In genomic region chr11:77375114-77375513, GRCh38 we compare ENCODE assay signal across 21 cellular contexts.
A peak's percentile ranks its signal among the peaks of the same experiment; 100 is the strongest.
DNase-seq lines count a peak whose midpoint lies in the region; FAIRE-seq and TF ChIP-seq lines count a peak whose summit lies in the region.
"Had no signal": no experiment of that assay in that cellular context is flagged by ENCODE, and none has a peak within 500 bp of the region (broad histone marks: within the 10 kb centered on the region; RNA-seq: fewer than 3 reads in every experiment).

No MANE protein-coding gene starts in this region.

- peaks cover 23% of the 10 kb centered on the region for H3K4me1 Mint-ChIP-seq in chondrocyte (ENCODE audit: low read depth)
- H3K4me1 Mint-ChIP-seq in immature natural killer cell = no peaks in the 10 kb centered on the region
- H3K4me1 Mint-ChIP-seq in activated T-cell treated with anti-CD3 and anti-CD28 coated beads, Interleukin-2, amount 50 U/mL, for 24 hours (ENCODE audit: low read depth) = peaks cover 4% of the 10 kb centered on the region
- H3K4me1 Mint-ChIP-seq: activated CD4-positive, alpha-beta T cell treated with anti-CD3 and anti-CD28 coated beads for 36 hours had no signal

- no peaks in the 10 kb centered on the region for H3K27me3 Mint-ChIP-seq in chondrocyte (ENCODE audit: low read depth)
- peaks cover 0 to 3% (median 0%) of the 10 kb centered on the region in 3 donors for H3K27me3 Mint-ChIP-seq in immature natural killer cell (ENCODE audit: low read depth in 3 of 3)
- no peaks in the 10 kb centered on the region for H3K27me3 Mint-ChIP-seq in activated T-cell treated with anti-CD3 and anti-CD28 coated beads, Interleukin-2, amount 50 U/mL, for 24 hours
- H3K27me3 Mint-ChIP-seq: activated CD4-positive, alpha-beta T cell treated with anti-CD3 and anti-CD28 coated beads for 36 hours; CD4-positive, CD25-positive, alpha-beta regulatory T cell had no signal

- no peak overlapping the region for H3K9ac ChIP-seq in keratinocyte (ENCODE audit: control insufficient read depth, extremely low read depth, insufficient read depth, low read length)

- H3K9me3 ChIP-seq in keratinocyte (ENCODE audit: control insufficient read depth, low read depth, low read length) (no peaks in the 10 kb centered on the region), spleen (no peaks in the 10 kb centered on the region)
- H3K9me3 ChIP-seq: left lung, mucosa of descending colon, uterus had no signal

- H3K4me3 ChIP-seq in keratinocyte (ENCODE audit: control insufficient read depth in 2 of 3, extremely low read depth in 1 of 3, insufficient read depth in 2 of 3, low read depth in 1 of 3, low read length in 3 of 3) (no peak overlapping the region), spleen (no peak overlapping the region)
- H3K4me3 ChIP-seq: K562, left lung, mucosa of descending colon, uterus had no signal

- peak overlapping the region; percentile 6 for H3K27ac Mint-ChIP-seq in chondrocyte (ENCODE audit: unreplicated experiment)
- H3K27ac Mint-ChIP-seq in immature natural killer cell = no peak overlapping the region
- no peak overlapping the region for H3K27ac Mint-ChIP-seq in activated T-cell treated with anti-CD3 and anti-CD28 coated beads, Interleukin-2, amount 50 U/mL, for 24 hours
- H3K27ac Mint-ChIP-seq: activated CD4-positive, alpha-beta T cell treated with anti-CD3 and anti-CD28 coated beads for 36 hours; CD4-positive, CD25-positive, alpha-beta regulatory T cell had no signal

- TF ChIP-seq POLR2A in spleen (IDR thresholded peaks at IDR 0.05) = no peak

- H3K27ac ChIP-seq in keratinocyte (ENCODE audit: control insufficient read depth, insufficient read depth, low read length) (peak overlapping the region; percentile 67), spleen (no peak overlapping the region)
- H3K27ac ChIP-seq: left lung, uterus had no signal

- peaks cover 23% of the 10 kb centered on the region for H3K4me1 ChIP-seq in keratinocyte (ENCODE audit: control insufficient read depth, extremely low read depth, insufficient read depth, low read length)
- H3K4me1 ChIP-seq in spleen = no peaks in the 10 kb centered on the region
- H3K4me1 ChIP-seq: left lung, uterus had no signal

- no peak overlapping the region for H2AFZ ChIP-seq in keratinocyte (ENCODE audit: control insufficient read depth, low read length)

- H3K79me2 ChIP-seq in keratinocyte (ENCODE audit: control insufficient read depth, insufficient read depth, low read length) = no peaks in the 10 kb centered on the region

- no peaks in the 10 kb centered on the region for H4K20me1 ChIP-seq in keratinocyte (ENCODE audit: control insufficient read depth, extremely low read depth, insufficient read depth, low read length)

- peaks cover 0 to 10% of the 10 kb centered on the region in 2 experiments for H3K36me3 ChIP-seq in keratinocyte (ENCODE audit: control insufficient read depth in 2 of 2, extremely low read depth in 1 of 2, insufficient read depth in 2 of 2, low read length in 2 of 2)
- peaks cover 0 to 86% (median 6%) of the 10 kb centered on the region in 6 donors for H3K36me3 ChIP-seq in spleen
- H3K36me3 ChIP-seq: uterus had no signal

- intact Hi-C loops in spleen (cut with DNase I; ENCODE audit: low total_unique reads) = no loop called here

- dilution Hi-C loops in keratinocyte (cut with MboI; ENCODE audit: extremely low pct_ligation_motif_present, low sequenced_read_pairs) = no loop called here

- FAIRE-seq in keratinocyte (lab: Jason Lieb, UNC) = no peak
- FAIRE-seq: K562 had no signal

- H3K9me1 ChIP-seq in keratinocyte (ENCODE audit: control insufficient read depth, extremely low read depth, insufficient read depth, low read length) = peaks cover 2% of the 10 kb centered on the region

- no peaks in the 10 kb centered on the region for H3K9me3 Mint-ChIP-seq in chondrocyte (ENCODE audit: low read depth)
- no peaks in the 10 kb centered on the region for H3K9me3 Mint-ChIP-seq in immature natural killer cell
- no peaks in the 10 kb centered on the region for H3K9me3 Mint-ChIP-seq in activated T-cell treated with anti-CD3 and anti-CD28 coated beads, Interleukin-2, amount 50 U/mL, for 24 hours
- H3K9me3 Mint-ChIP-seq: CD4-positive, CD25-positive, alpha-beta regulatory T cell had no signal

- H3K36me3 Mint-ChIP-seq in chondrocyte (ENCODE audit: low read depth) (peaks cover 6% of the 10 kb centered on the region), immature natural killer cell (peaks cover 13 to 37% (median 19%) of the 10 kb centered on the region in 3 donors)
- H3K36me3 Mint-ChIP-seq in activated T-cell treated with anti-CD3 and anti-CD28 coated beads, Interleukin-2, amount 50 U/mL, for 24 hours (ENCODE audit: low read depth) = peaks cover 57% of the 10 kb centered on the region

- H3K4me3 Mint-ChIP-seq in chondrocyte (ENCODE audit: unreplicated experiment) (no peak overlapping the region), immature natural killer cell (no peak overlapping the region)
- H3K4me3 Mint-ChIP-seq in activated T-cell treated with anti-CD3 and anti-CD28 coated beads, Interleukin-2, amount 50 U/mL, for 24 hours = no peak overlapping the region
- H3K4me3 Mint-ChIP-seq: activated CD4-positive, alpha-beta T cell treated with anti-CD3 and anti-CD28 coated beads for 36 hours; CD4-positive, CD25-positive, alpha-beta regulatory T cell had no signal

- 93 to 100% (median 97%) methylated on average over 1 of the region's 1 CpG for WGBS in spleen, 5 donors

- H3K27me3 ChIP-seq in keratinocyte (ENCODE audit: control insufficient read depth, extremely low read depth, insufficient read depth, low read length) = no peaks in the 10 kb centered on the region
- H3K27me3 ChIP-seq in spleen (replicated peaks in 1 of 7) = no peaks in the 10 kb centered on the region
- H3K27me3 ChIP-seq: left lung, uterus had no signal

- H3K4me2 ChIP-seq in keratinocyte (ENCODE audit: control insufficient read depth, extremely low read depth, insufficient read depth, low read depth, low read length) = peak overlapping the region; percentile 77

- DNase-seq in EL (peak; percentile 54), RPMI7951 (ENCODE audit: low read depth) (peak; percentile 12), chondrocyte (ENCODE audit: low spot score) (no peak), keratinocyte (ENCODE audit: low read depth, low spot score) (no peak), NCI-H510A treated with DMSO at 0.1 percent for 48 hours (lab: John Stamatoyannopoulos, UW) (no peak), immature natural killer cell (no peak), spleen (no peak)
- DNase-seq in activated T-cell treated with anti-CD3 and anti-CD28 coated beads, Interleukin-2, amount 50 U/mL, for 24 hours = no peak
- DNase-seq: activated CD4-positive, alpha-beta T cell treated with anti-CD3 and anti-CD28 coated beads for 36 hours; activated gamma-delta T cell; anterior cingulate cortex; CD4-positive, CD25-positive, alpha-beta regulatory T cell; cortex of kidney; left lung; MV-4-11; NCI-H187 treated with DMSO at 0.1 percent for 48 hours; NCI-H446; RPMI8226; uterus had no signal

- no peak for TF ChIP-seq CTCF in chondrocyte (IDR thresholded peaks at IDR 0.05)
- no peak for TF ChIP-seq CTCF in keratinocyte (optimal IDR thresholded peaks at IDR 0.05 in 1 of 3, IDR thresholded peaks at IDR 0.05 in 1 of 3, conservative IDR thresholded peaks at IDR 0.05 in 1 of 3; ENCODE audit: extremely low read depth in 1 of 3, insufficient read depth in 2 of 3, low read length in 3 of 3)
- TF ChIP-seq CTCF in spleen (IDR thresholded peaks at IDR 0.05 in 8 of 11, conservative IDR thresholded peaks at IDR 0.05 in 3 of 11) = no peak

Comparison
In these comparisons a context has a peak if more than half of its experiments do, and no peak if none do; other contexts are left out.
1. DNase-seq: peak in EL (single experiment) and RPMI7951 (single experiment); none in chondrocyte (single experiment), keratinocyte (single experiment), NCI-H510A treated with DMSO at 0.1 percent for 48 hours (single experiment), immature natural killer cell (0 of 3), activated T-cell treated with anti-CD3 and anti-CD28 coated beads, Interleukin-2, amount 50 U/mL, for 24 hours (single experiment) and spleen (single experiment).